In the genomic region with DNA sequence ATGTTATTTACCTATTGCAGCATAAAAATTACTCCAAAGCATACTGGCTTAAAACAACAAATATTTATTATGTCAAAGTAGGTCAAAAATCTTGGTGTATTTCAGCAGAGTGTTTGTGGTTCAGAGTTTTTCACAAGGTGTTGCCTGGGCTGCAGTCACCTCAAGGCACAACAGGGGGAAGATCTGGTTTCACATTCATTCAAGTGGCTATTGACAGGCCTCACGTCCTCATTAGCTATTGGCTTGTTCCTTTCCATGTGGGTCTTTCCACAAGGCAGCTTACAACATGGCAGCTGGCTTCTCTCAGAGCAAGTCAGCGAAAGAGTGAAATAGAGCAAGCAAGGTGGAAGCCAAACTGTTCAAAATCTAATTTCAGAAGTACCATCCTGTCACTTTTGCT, we compare ENCODE assay signal across 26 cellular contexts.
A peak's percentile ranks its signal among the peaks of the same experiment; 100 is the strongest.
DNase-seq lines count a peak whose midpoint lies in the region; ATAC-seq lines count a peak whose summit lies in the region.
"Had no signal": no experiment of that assay in that cellular context is flagged by ENCODE, and none has a peak within 500 bp of the region (broad histone marks: within the 10 kb centered on the region; RNA-seq: fewer than 3 reads in every experiment).

No MANE protein-coding gene starts in this region.

- DNase-seq in DMS53 (lab: John Stamatoyannopoulos, UW) = peak; percentile 32
- DNase-seq in DMS53 treated with DMSO at 0.1 percent for 48 hours (lab: John Stamatoyannopoulos, UW; ENCODE audit: unreplicated experiment) = no peak
- peak; percentile 8 for DNase-seq in NCI-H2107 (lab: John Stamatoyannopoulos, UW)
- peak; percentile 1 for DNase-seq in NCI-H69 (lab: John Stamatoyannopoulos, UW)
- peak; percentile 21 for DNase-seq in mesendoderm
- no peak for DNase-seq in NAMALWA (ENCODE audit: low spot score)
- no peak for DNase-seq in KG1 (lab: John Stamatoyannopoulos, UW)
- DNase-seq: Caco-2; CD8-positive, alpha-beta T cell; DMS79 treated with DMSO at 0.1 percent for 48 hours; H7; MV-4-11; NCI-H1105 treated with DMSO at 0.1 percent for 48 hours; NCI-H146; NCI-H1930; NCI-H446; NCI-H82; PC-9; SJCRH30 had no signal

- H3K36me3 ChIP-seq in mesendoderm (ENCODE audit: control insufficient read depth, insufficient read depth, low read length) = no peaks in the 10 kb centered on the region
- H3K36me3 ChIP-seq: SJCRH30 had no signal

- H3K18ac ChIP-seq in mesendoderm (ENCODE audit: low read length) = no peak overlapping the region

- H3K79me1 ChIP-seq in mesendoderm (ENCODE audit: low read length) = no peaks in the 10 kb centered on the region

- H2BK120ac ChIP-seq in mesendoderm (ENCODE audit: low read depth, low read length) = no peak overlapping the region

- no peak overlapping the region for H3K23ac ChIP-seq in mesendoderm (ENCODE audit: low read length)

- peaks cover 3% of the 10 kb centered on the region for H3K9me3 Mint-ChIP-seq in stimulated activated memory B cell treated with anti-CD40 and anti-IgM and Interleukin-4, amounts not matched to agents 10 μg/mL and 1 μg/mL and 100 μg/mL, for 72 hours

- H3K4me1 ChIP-seq in mesendoderm (ENCODE audit: control insufficient read depth, low read depth, low read length) = no peaks in the 10 kb centered on the region
- H3K4me1 ChIP-seq: Caco-2, SJCRH30 had no signal

- H4K5ac ChIP-seq in mesendoderm (ENCODE audit: low read length) = no peak overlapping the region

- H3K9ac ChIP-seq in mesendoderm (ENCODE audit: low read length) = no peak overlapping the region

- H3K36me3 Mint-ChIP-seq in stimulated activated memory B cell treated with anti-CD40 and anti-IgM and Interleukin-4, amounts not matched to agents 10 μg/mL and 1 μg/mL and 100 μg/mL, for 72 hours = no peaks in the 10 kb centered on the region
- H3K36me3 Mint-ChIP-seq: CD8-positive, alpha-beta T cell had no signal

- no peak overlapping the region for H2BK15ac ChIP-seq in mesendoderm (replicated peaks; ENCODE audit: low read depth)

- H2BK5ac ChIP-seq in mesendoderm (ENCODE audit: low read length) = no peak overlapping the region

- H2AK5ac ChIP-seq in mesendoderm (ENCODE audit: low read length) = no peak overlapping the region

- no peaks in the 10 kb centered on the region for H3K4me1 Mint-ChIP-seq in stimulated activated memory B cell treated with anti-CD40 and anti-IgM and Interleukin-4, amounts not matched to agents 10 μg/mL and 1 μg/mL and 100 μg/mL, for 72 hours
- H3K4me1 Mint-ChIP-seq: B cell had no signal

- H3K4ac ChIP-seq in mesendoderm (ENCODE audit: low read depth, low read length) = no peak overlapping the region

- no peaks in the 10 kb centered on the region for H3K79me2 ChIP-seq in mesendoderm (ENCODE audit: control insufficient read depth, insufficient read depth, low read length)

- no peak overlapping the region for H3K4me3 Mint-ChIP-seq in stimulated activated memory B cell treated with anti-CD40 and anti-IgM and Interleukin-4, amounts not matched to agents 10 μg/mL and 1 μg/mL and 100 μg/mL, for 72 hours
- H3K4me3 Mint-ChIP-seq: B cell; CD8-positive, alpha-beta T cell had no signal

- no peak overlapping the region for H3K4me3 ChIP-seq in mesendoderm (ENCODE audit: low read length)
- H3K4me3 ChIP-seq: K562, PC-9, SJCRH30 had no signal

- no peak overlapping the region for H3K27ac Mint-ChIP-seq in stimulated activated memory B cell treated with anti-CD40 and anti-IgM and Interleukin-4, amounts not matched to agents 10 μg/mL and 1 μg/mL and 100 μg/mL, for 72 hours
- H3K27ac Mint-ChIP-seq: B cell; CD8-positive, alpha-beta T cell had no signal

- no peak overlapping the region for H4K8ac ChIP-seq in mesendoderm (ENCODE audit: low read depth, low read length)

- no peak overlapping the region for H3K27ac ChIP-seq in mesendoderm (ENCODE audit: low read depth, low read length)
- H3K27ac ChIP-seq: 22Rv1, C4-2B, PC-9, SJCRH30 had no signal

- no peak overlapping the region for H3K56ac ChIP-seq in mesendoderm (ENCODE audit: low read length)

- no peak overlapping the region for H3K4me2 ChIP-seq in mesendoderm (ENCODE audit: low read length)
- H3K4me2 ChIP-seq: PC-9 had no signal

- H3K27me3 Mint-ChIP-seq in stimulated activated memory B cell treated with anti-CD40 and anti-IgM and Interleukin-4, amounts not matched to agents 10 μg/mL and 1 μg/mL and 100 μg/mL, for 72 hours = no peaks in the 10 kb centered on the region
- H3K27me3 Mint-ChIP-seq: B cell had no signal

- no peak for ATAC-seq in stimulated activated memory B cell treated with anti-CD40 and anti-IgM and Interleukin-4, amounts not matched to agents 10 μg/mL and 1 μg/mL and 100 μg/mL, for 72 hours
- ATAC-seq: CD8-positive, alpha-beta T cell; K562; Right ventricle myocardium inferior; SK-N-SH treated with all-trans-retinoic acid at 6 μM for 48 hours had no signal

- WGBS in mesendoderm (ENCODE audit: extremely low coverage, insufficient coverage, low lambda C conversion rate) = no CpG with 5 or more reads among the region's 2 CpGs

- no peaks in the 10 kb centered on the region for H3K27me3 ChIP-seq in mesendoderm (ENCODE audit: insufficient read depth, low read length, poor library complexity)
- H3K27me3 ChIP-seq: SJCRH30 had no signal

Comparison
In these comparisons a context has a peak if more than half of its experiments do, and no peak if none do; other contexts are left out.
1. DNase-seq: peak in DMS53 (single experiment), NCI-H2107 (single experiment), NCI-H69 (single experiment) and mesendoderm (single experiment); none in DMS53 treated with DMSO at 0.1 percent for 48 hours (single experiment), NAMALWA (single experiment) and KG1 (single experiment).